ENCODE assay signal across 1 cellular context in genomic region chr2:215982465-215982875, GRCh38.
TF ChIP-seq lines count a peak whose summit lies in the region.

No MANE protein-coding gene starts in this region.

TF ChIP-seq in HepG2, 621 proteins besides CTCF, POLR2A, EP300 and RAD21 (continued from another document and continues in another):
- no peak for TF ChIP-seq ZNF639 (CRISPR knock-in tag; conservative IDR thresholded peaks at IDR 0.05)
- TF ChIP-seq HES4 (CRISPR knock-in tag; IDR thresholded peaks at IDR 0.05; ENCODE audit: borderline replicate concordance) = no peak
- no peak for TF ChIP-seq ZSCAN12 (CRISPR knock-in tag; IDR thresholded peaks at IDR 0.05)
- no peak for TF ChIP-seq ATF6 (CRISPR knock-in tag; conservative IDR thresholded peaks at IDR 0.05)
- 0 out of 2 replicates have a peak, but pooled peaks have one; percentile 10 for TF ChIP-seq CCDC6 (CRISPR knock-in tag; IDR thresholded peaks at IDR 0.05)
- no peak for TF ChIP-seq ZFAT (CRISPR knock-in tag; conservative IDR thresholded peaks at IDR 0.05)
- no peak for TF ChIP-seq BRCA1 (CRISPR knock-in tag; IDR thresholded peaks at IDR 0.05)
- no peak for TF ChIP-seq NR2F6 (IDR thresholded peaks at IDR 0.05)
- 0 out of 2 replicates have a peak, but pooled peaks have one; percentile 61 for TF ChIP-seq NR2F6 (CRISPR knock-in tag; IDR thresholded peaks at IDR 0.05)
- no peak for TF ChIP-seq NCOA2 (CRISPR knock-in tag; IDR thresholded peaks at IDR 0.05)
- TF ChIP-seq USF2 (IDR thresholded peaks at IDR 0.05; ENCODE audit: low read depth, low read length) = no peak
- TF ChIP-seq USF2 (CRISPR knock-in tag; IDR thresholded peaks at IDR 0.05; ENCODE audit: borderline replicate concordance) = no peak
- no peak for TF ChIP-seq ZFP1 (CRISPR knock-in tag; IDR thresholded peaks at IDR 0.05)
- no peak for TF ChIP-seq ZNF619 (CRISPR knock-in tag; IDR thresholded peaks at IDR 0.05)
- peak; percentile 99 for TF ChIP-seq ZNF644 (CRISPR knock-in tag; IDR thresholded peaks at IDR 0.05; ENCODE audit: low read depth)
- TF ChIP-seq ZNF326 (CRISPR knock-in tag; IDR thresholded peaks at IDR 0.05; ENCODE audit: borderline replicate concordance) = no peak
- TF ChIP-seq CENPT (CRISPR knock-in tag; IDR thresholded peaks at IDR 0.05; ENCODE audit: low read depth) = no peak
- TF ChIP-seq ZNF17 (CRISPR knock-in tag; IDR thresholded peaks at IDR 0.05) = no peak
- no peak for TF ChIP-seq ZNF788 (CRISPR knock-in tag; IDR thresholded peaks at IDR 0.05; ENCODE audit: borderline replicate concordance)
- TF ChIP-seq ARID5B (CRISPR knock-in tag; IDR thresholded peaks at IDR 0.05) = peak; percentile 87
- TF ChIP-seq KDM3A (CRISPR knock-in tag; IDR thresholded peaks at IDR 0.05; ENCODE audit: low read depth) = 0 out of 2 replicates have a peak, but pooled peaks have one; percentile 26
- TF ChIP-seq MLX (CRISPR knock-in tag; IDR thresholded peaks at IDR 0.05) = no peak; the same call in 1 of the 2 replicates
- TF ChIP-seq ZNF782 (CRISPR knock-in tag; IDR thresholded peaks at IDR 0.05; ENCODE audit: borderline replicate concordance) = no peak
- no peak for TF ChIP-seq STAT5B (CRISPR knock-in tag; IDR thresholded peaks at IDR 0.05)
- TF ChIP-seq IRF1 (CRISPR knock-in tag; IDR thresholded peaks at IDR 0.05; ENCODE audit: low read depth) = no peak
- TF ChIP-seq ZMYM3 (CRISPR knock-in tag; IDR thresholded peaks at IDR 0.05) = no peak
- peak; percentile 51; the same call in 1 of the 2 replicates for TF ChIP-seq FOXK1 (CRISPR knock-in tag; IDR thresholded peaks at IDR 0.05; ENCODE audit: borderline replicate concordance, low read depth)
- TF ChIP-seq HNRNPK (IDR thresholded peaks at IDR 0.05; ENCODE audit: low read depth, low read length, poor library complexity, severe bottlenecking) = no peak
- no peak for TF ChIP-seq ZNF777 (CRISPR knock-in tag; IDR thresholded peaks at IDR 0.05)
- TF ChIP-seq MIER3 (CRISPR knock-in tag; IDR thresholded peaks at IDR 0.05; ENCODE audit: borderline replicate concordance) = peak; percentile 81; the same call in 1 of the 2 replicates
- TF ChIP-seq CENPBD1 (CRISPR knock-in tag; IDR thresholded peaks at IDR 0.05; ENCODE audit: borderline replicate concordance, low read depth) = no peak
- TF ChIP-seq ZNF577 (CRISPR knock-in tag; IDR thresholded peaks at IDR 0.05; ENCODE audit: borderline replicate concordance, low read depth) = no peak
- no peak for TF ChIP-seq ZFX (CRISPR knock-in tag; IDR thresholded peaks at IDR 0.05; ENCODE audit: low read depth)
- TF ChIP-seq, protein P1, sequence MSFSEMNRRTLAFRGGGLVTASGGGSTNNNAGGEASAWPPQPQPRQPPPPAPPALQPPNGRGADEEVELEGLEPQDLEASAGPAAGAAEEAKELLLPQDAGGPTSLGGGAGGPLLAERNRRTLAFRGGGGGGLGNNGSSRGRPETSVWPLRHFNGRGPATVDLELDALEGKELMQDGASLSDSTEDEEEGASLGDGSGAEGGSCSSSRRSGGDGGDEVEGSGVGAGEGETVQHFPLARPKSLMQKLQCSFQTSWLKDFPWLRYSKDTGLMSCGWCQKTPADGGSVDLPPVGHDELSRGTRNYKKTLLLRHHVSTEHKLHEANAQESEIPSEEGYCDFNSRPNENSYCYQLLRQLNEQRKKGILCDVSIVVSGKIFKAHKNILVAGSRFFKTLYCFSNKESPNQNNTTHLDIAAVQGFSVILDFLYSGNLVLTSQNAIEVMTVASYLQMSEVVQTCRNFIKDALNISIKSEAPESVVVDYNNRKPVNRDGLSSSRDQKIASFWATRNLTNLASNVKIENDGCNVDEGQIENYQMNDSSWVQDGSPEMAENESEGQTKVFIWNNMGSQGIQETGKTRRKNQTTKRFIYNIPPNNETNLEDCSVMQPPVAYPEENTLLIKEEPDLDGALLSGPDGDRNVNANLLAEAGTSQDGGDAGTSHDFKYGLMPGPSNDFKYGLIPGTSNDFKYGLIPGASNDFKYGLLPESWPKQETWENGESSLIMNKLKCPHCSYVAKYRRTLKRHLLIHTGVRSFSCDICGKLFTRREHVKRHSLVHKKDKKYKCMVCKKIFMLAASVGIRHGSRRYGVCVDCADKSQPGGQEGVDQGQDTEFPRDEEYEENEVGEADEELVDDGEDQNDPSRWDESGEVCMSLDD (CRISPR knock-in tag; IDR thresholded peaks at IDR 0.05; ENCODE audit: borderline replicate concordance) = no peak
- no peak for TF ChIP-seq MIXL1 (CRISPR knock-in tag; IDR thresholded peaks at IDR 0.05)
- no peak for TF ChIP-seq ZNF7 (CRISPR knock-in tag; IDR thresholded peaks at IDR 0.05)
- TF ChIP-seq RFXAP (CRISPR knock-in tag; IDR thresholded peaks at IDR 0.05; ENCODE audit: borderline replicate concordance) = no peak
- TF ChIP-seq ZNF670 (CRISPR knock-in tag; IDR thresholded peaks at IDR 0.05; ENCODE audit: borderline replicate concordance) = 0 out of 2 replicates have a peak, but pooled peaks have one; percentile 58
- peak; percentile 34; the same call in 1 of the 2 replicates for TF ChIP-seq THRA (CRISPR knock-in tag; IDR thresholded peaks at IDR 0.05; ENCODE audit: borderline replicate concordance)
- TF ChIP-seq ZNF780A (CRISPR knock-in tag; IDR thresholded peaks at IDR 0.05) = no peak
- no peak for TF ChIP-seq ZNF256 (CRISPR knock-in tag; conservative IDR thresholded peaks at IDR 0.05)
